In the genomic region with DNA sequence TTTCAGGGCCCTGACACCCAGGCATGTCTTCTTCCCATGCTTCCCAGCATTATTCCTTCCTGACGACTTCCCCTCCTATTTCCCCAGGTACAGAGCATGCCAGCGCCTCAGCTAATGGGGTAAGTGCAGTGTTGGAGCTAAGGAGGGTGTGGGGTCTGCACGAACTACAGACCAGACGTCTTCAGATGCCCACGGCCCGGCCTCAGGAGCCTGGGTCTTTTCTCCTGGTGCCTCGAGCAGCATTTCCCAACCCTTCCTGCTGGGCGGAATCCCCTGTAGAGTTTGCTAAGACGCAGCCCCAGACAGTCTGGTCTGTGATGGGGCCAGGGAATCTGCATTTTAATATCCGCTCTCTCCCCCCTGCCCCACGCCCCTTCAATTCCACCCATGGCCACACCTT, we compare ENCODE assay signal across 1 cellular context.
TF ChIP-seq lines count a peak whose summit lies in the region.

No MANE protein-coding gene starts in this region.

TF ChIP-seq in HepG2, 621 proteins besides CTCF, POLR2A, EP300 and RAD21:
- no peak for TF ChIP-seq ISX (CRISPR knock-in tag; conservative IDR thresholded peaks at IDR 0.05)
- TF ChIP-seq POLR2AphosphoS5 (IDR thresholded peaks at IDR 0.05; ENCODE audit: low read depth, low read length) = peak; percentile 50
TF ChIP-seq in HepG2: peak in this region for 1.
